Comparison of ENCODE assay signal across 35 cellular contexts in genomic region chr1:18147672-18148071, GRCh38.
"Had no signal": no experiment of that assay in that cellular context is flagged by ENCODE, and none has a peak within 500 bp of the region (broad histone marks: within the 10 kb centered on the region; RNA-seq: fewer than 3 reads in every experiment).

No MANE protein-coding gene starts in this region.

- DNase-seq: Karpas-422, Kasumi-1, KG1, MG63, MM.1S, MV-4-11, NCI-H1048, NCI-H1092, NCI-H1092 treated with DMSO at 0.1 percent for 48 hours, NCI-H1105, NCI-H1105 treated with DMSO at 0.1 percent for 48 hours, NCI-H1417, NCI-H1417 treated with DMSO at 0.1 percent for 48 hours, NCI-H1436, NCI-H1436 treated with DMSO at 0.1 percent for 48 hours, NCI-H146, NCI-H187, NCI-H187 treated with DMSO at 0.1 percent for 48 hours, NCI-H1930, NCI-H2029, NCI-H2029 treated with DMSO at 0.1 percent for 48 hours, NCI-H2081, NCI-H2081 treated with DMSO at 0.1 percent for 48 hours, NCI-H2107, NCI-H2227 treated with DMSO at 0.1 percent for 48 hours, NCI-H226, NCI-H345, NCI-H446, NCI-H446 treated with DMSO at 0.1 percent for 48 hours, NCI-H510A, NCI-H510A treated with DMSO at 0.1 percent for 48 hours, NCI-H524, NCI-H524 treated with DMSO at 0.1 percent for 48 hours, NCI-H526 had no signal

- H3K27ac ChIP-seq: KMS-11 had no signal

- H3K36me3 ChIP-seq: MG63 had no signal

- H3K9me3 ChIP-seq: MG63 had no signal

- H3K4me3 ChIP-seq: MG63 had no signal
